In the genomic region with DNA sequence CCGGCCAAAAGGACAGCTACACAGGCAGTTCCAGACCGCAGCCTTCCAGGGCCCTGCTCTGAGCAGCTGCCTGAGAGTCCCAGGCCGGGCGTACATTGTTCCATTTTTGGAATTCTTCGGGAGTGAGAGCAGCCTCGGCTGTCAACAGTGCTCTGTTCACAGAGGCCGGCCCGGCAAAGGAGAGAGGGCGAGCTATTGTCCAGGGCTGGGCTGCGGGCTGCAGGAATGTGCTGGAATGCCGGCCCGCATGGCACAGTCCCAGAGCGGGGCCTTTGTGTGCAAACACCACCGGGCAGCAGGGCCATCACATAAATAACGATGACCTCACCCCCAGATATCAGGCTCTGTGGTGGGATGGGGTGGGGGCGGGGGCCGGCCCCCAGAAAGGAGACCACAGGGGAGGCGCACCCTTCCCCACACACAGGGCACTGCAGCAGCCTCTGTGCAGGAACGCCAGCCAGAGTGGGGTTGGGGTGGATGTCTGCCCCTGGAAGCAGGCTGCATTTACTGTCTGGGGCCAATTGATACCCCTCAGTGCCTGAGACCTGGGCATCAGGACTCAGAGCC, we compare ENCODE assay signal across 1 cellular context.
A peak's percentile ranks its signal among the peaks of the same experiment; 100 is the strongest.
TF ChIP-seq lines count a peak whose summit lies in the region.

No MANE protein-coding gene starts in this region.

TF ChIP-seq in HepG2, 621 proteins besides CTCF, POLR2A, EP300 and RAD21 (continued from another document and continues in another):
- no peak; the same call in 1 of the 2 replicates for TF ChIP-seq DR1 (CRISPR knock-in tag; IDR thresholded peaks at IDR 0.05)
- no peak for TF ChIP-seq U2AF2 (IDR thresholded peaks at IDR 0.05; ENCODE audit: low read depth, low read length)
- TF ChIP-seq, protein P1, sequence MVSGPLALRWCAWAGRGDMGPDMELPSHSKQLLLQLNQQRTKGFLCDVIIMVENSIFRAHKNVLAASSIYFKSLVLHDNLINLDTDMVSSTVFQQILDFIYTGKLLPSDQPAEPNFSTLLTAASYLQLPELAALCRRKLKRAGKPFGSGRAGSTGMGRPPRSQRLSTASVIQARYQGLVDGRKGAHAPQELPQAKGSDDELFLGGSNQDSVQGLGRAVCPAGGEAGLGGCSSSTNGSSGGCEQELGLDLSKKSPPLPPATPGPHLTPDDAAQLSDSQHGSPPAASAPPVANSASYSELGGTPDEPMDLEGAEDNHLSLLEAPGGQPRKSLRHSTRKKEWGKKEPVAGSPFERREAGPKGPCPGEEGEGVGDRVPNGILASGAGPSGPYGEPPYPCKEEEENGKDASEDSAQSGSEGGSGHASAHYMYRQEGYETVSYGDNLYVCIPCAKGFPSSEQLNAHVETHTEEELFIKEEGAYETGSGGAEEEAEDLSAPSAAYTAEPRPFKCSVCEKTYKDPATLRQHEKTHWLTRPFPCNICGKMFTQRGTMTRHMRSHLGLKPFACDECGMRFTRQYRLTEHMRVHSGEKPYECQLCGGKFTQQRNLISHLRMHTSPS (CRISPR knock-in tag; IDR thresholded peaks at IDR 0.05; ENCODE audit: low read depth), result peak; percentile 84
- TF ChIP-seq AHR (CRISPR knock-in tag; IDR thresholded peaks at IDR 0.05), result no peak
- no peak for TF ChIP-seq GTF2F1 (IDR thresholded peaks at IDR 0.05; ENCODE audit: low read length)
- no peak for TF ChIP-seq TBP (CRISPR knock-in tag; IDR thresholded peaks at IDR 0.05)
- TF ChIP-seq, protein P2, sequence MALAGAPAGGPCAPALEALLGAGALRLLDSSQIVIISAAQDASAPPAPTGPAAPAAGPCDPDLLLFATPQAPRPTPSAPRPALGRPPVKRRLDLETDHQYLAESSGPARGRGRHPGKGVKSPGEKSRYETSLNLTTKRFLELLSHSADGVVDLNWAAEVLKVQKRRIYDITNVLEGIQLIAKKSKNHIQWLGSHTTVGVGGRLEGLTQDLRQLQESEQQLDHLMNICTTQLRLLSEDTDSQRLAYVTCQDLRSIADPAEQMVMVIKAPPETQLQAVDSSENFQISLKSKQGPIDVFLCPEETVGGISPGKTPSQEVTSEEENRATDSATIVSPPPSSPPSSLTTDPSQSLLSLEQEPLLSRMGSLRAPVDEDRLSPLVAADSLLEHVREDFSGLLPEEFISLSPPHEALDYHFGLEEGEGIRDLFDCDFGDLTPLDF (CRISPR knock-in tag; IDR thresholded peaks at IDR 0.05), result no peak
- TF ChIP-seq GZF1 (CRISPR knock-in tag; IDR thresholded peaks at IDR 0.05), result no peak
- TF ChIP-seq, protein P3, sequence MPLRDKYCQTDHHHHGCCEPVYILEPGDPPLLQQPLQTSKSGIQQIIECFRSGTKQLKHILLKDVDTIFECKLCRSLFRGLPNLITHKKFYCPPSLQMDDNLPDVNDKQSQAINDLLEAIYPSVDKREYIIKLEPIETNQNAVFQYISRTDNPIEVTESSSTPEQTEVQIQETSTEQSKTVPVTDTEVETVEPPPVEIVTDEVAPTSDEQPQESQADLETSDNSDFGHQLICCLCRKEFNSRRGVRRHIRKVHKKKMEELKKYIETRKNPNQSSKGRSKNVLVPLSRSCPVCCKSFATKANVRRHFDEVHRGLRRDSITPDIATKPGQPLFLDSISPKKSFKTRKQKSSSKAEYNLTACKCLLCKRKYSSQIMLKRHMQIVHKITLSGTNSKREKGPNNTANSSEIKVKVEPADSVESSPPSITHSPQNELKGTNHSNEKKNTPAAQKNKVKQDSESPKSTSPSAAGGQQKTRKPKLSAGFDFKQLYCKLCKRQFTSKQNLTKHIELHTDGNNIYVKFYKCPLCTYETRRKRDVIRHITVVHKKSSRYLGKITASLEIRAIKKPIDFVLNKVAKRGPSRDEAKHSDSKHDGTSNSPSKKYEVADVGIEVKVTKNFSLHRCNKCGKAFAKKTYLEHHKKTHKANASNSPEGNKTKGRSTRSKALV (CRISPR knock-in tag; IDR thresholded peaks at IDR 0.05), result peak; percentile 69
- TF ChIP-seq ZNF569 (CRISPR knock-in tag; IDR thresholded peaks at IDR 0.05; ENCODE audit: borderline replicate concordance), result no peak
- no peak for TF ChIP-seq NR2F2 (IDR thresholded peaks at IDR 0.05; ENCODE audit: borderline replicate concordance, low read depth)
- TF ChIP-seq, protein P4, sequence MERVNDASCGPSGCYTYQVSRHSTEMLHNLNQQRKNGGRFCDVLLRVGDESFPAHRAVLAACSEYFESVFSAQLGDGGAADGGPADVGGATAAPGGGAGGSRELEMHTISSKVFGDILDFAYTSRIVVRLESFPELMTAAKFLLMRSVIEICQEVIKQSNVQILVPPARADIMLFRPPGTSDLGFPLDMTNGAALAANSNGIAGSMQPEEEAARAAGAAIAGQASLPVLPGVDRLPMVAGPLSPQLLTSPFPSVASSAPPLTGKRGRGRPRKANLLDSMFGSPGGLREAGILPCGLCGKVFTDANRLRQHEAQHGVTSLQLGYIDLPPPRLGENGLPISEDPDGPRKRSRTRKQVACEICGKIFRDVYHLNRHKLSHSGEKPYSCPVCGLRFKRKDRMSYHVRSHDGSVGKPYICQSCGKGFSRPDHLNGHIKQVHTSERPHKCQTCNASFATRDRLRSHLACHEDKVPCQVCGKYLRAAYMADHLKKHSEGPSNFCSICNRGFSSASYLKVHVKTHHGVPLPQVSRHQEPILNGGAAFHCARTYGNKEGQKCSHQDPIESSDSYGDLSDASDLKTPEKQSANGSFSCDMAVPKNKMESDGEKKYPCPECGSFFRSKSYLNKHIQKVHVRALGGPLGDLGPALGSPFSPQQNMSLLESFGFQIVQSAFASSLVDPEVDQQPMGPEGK (CRISPR knock-in tag; IDR thresholded peaks at IDR 0.05), result peak; percentile 74; the same call in 1 of the 2 replicates
- no peak for TF ChIP-seq ZNF567 (CRISPR knock-in tag; IDR thresholded peaks at IDR 0.05; ENCODE audit: borderline replicate concordance)
- no peak for TF ChIP-seq TMF1 (CRISPR knock-in tag; IDR thresholded peaks at IDR 0.05; ENCODE audit: low read depth)
- TF ChIP-seq ETV5 (CRISPR knock-in tag; IDR thresholded peaks at IDR 0.05; ENCODE audit: borderline replicate concordance), result peak; percentile 13; the same call in 1 of the 2 replicates
- no peak for TF ChIP-seq ZNF431 (CRISPR knock-in tag; IDR thresholded peaks at IDR 0.05; ENCODE audit: borderline replicate concordance, low read depth)
- TF ChIP-seq HNF4A (CRISPR knock-in tag; IDR thresholded peaks at IDR 0.05), result peak; percentile 54
- TF ChIP-seq, protein P5, sequence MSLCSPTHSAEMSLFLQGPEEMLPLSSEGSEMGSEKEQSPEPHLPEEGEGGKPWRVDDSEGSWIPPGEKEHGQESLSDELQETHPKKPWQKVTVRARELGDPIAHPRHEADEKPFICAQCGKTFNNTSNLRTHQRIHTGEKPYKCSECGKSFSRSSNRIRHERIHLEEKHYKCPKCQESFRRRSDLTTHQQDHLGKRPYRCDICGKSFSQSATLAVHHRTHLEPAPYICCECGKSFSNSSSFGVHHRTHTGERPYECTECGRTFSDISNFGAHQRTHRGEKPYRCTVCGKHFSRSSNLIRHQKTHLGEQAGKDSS (CRISPR knock-in tag; IDR thresholded peaks at IDR 0.05; ENCODE audit: borderline replicate concordance, low read depth), result peak; percentile 98
- TF ChIP-seq NRL (CRISPR knock-in tag; IDR thresholded peaks at IDR 0.05; ENCODE audit: borderline replicate concordance), result peak; percentile 35; the same call in 1 of the 2 replicates
- TF ChIP-seq TARDBP (CRISPR knock-in tag; IDR thresholded peaks at IDR 0.05), result no peak; the same call in 1 of the 2 replicates
- TF ChIP-seq ZNF451 (CRISPR knock-in tag; IDR thresholded peaks at IDR 0.05), result peak; percentile 53; the same call in 1 of the 2 replicates
- TF ChIP-seq ZNF260 (CRISPR knock-in tag; IDR thresholded peaks at IDR 0.05; ENCODE audit: borderline replicate concordance, low read depth), result no peak
- TF ChIP-seq TEAD3 (CRISPR knock-in tag; optimal IDR thresholded peaks at IDR 0.05; ENCODE audit: borderline replicate concordance), result peak; percentile 98
- no peak for TF ChIP-seq SSRP1 (CRISPR knock-in tag; IDR thresholded peaks at IDR 0.05)
- no peak for TF ChIP-seq RCOR2 (CRISPR knock-in tag; IDR thresholded peaks at IDR 0.05)
- TF ChIP-seq ZNF75D (CRISPR knock-in tag; IDR thresholded peaks at IDR 0.05; ENCODE audit: borderline replicate concordance), result no peak
- TF ChIP-seq HNRNPH1 (optimal IDR thresholded peaks at IDR 0.05; ENCODE audit: low read depth, low read length), result no peak
- no peak for TF ChIP-seq DMAP1 (CRISPR knock-in tag; IDR thresholded peaks at IDR 0.05)
- TF ChIP-seq, protein P6, sequence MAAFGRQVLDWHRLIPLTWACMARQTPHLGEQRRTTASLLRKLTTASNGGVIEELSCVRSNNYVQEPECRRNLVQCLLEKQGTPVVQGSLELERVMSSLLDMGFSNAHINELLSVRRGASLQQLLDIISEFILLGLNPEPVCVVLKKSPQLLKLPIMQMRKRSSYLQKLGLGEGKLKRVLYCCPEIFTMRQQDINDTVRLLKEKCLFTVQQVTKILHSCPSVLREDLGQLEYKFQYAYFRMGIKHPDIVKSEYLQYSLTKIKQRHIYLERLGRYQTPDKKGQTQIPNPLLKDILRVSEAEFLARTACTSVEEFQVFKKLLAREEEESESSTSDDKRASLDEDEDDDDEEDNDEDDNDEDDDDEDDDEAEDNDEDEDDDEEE (CRISPR knock-in tag; IDR thresholded peaks at IDR 0.05), result 0 out of 2 replicates have a peak, but pooled peaks have one; percentile 44
- no peak for TF ChIP-seq ZNF138 (CRISPR knock-in tag; IDR thresholded peaks at IDR 0.05; ENCODE audit: low read depth)
- peak; percentile 74 for TF ChIP-seq ATF7 (IDR thresholded peaks at IDR 0.05)
- peak; percentile 97 for TF ChIP-seq ATF7 (CRISPR knock-in tag; IDR thresholded peaks at IDR 0.05)
- TF ChIP-seq, protein P7, sequence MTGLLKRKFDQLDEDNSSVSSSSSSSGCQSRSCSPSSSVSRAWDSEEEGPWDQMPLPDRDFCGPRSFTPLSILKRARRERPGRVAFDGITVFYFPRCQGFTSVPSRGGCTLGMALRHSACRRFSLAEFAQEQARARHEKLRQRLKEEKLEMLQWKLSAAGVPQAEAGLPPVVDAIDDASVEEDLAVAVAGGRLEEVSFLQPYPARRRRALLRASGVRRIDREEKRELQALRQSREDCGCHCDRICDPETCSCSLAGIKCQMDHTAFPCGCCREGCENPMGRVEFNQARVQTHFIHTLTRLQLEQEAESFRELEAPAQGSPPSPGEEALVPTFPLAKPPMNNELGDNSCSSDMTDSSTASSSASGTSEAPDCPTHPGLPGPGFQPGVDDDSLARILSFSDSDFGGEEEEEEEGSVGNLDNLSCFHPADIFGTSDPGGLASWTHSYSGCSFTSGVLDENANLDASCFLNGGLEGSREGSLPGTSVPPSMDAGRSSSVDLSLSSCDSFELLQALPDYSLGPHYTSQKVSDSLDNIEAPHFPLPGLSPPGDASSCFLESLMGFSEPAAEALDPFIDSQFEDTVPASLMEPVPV (CRISPR knock-in tag; IDR thresholded peaks at IDR 0.05), result no peak
- TF ChIP-seq CBFB (CRISPR knock-in tag; IDR thresholded peaks at IDR 0.05), result peak; percentile 96
- TF ChIP-seq ZNF3 (CRISPR knock-in tag; IDR thresholded peaks at IDR 0.05), result no peak
- TF ChIP-seq BCL6 (CRISPR knock-in tag; IDR thresholded peaks at IDR 0.05), result 0 out of 2 replicates have a peak, but pooled peaks have one; percentile 43
- TF ChIP-seq ZNF331 (CRISPR knock-in tag; IDR thresholded peaks at IDR 0.05), result peak; percentile 54
- TF ChIP-seq, protein P8, sequence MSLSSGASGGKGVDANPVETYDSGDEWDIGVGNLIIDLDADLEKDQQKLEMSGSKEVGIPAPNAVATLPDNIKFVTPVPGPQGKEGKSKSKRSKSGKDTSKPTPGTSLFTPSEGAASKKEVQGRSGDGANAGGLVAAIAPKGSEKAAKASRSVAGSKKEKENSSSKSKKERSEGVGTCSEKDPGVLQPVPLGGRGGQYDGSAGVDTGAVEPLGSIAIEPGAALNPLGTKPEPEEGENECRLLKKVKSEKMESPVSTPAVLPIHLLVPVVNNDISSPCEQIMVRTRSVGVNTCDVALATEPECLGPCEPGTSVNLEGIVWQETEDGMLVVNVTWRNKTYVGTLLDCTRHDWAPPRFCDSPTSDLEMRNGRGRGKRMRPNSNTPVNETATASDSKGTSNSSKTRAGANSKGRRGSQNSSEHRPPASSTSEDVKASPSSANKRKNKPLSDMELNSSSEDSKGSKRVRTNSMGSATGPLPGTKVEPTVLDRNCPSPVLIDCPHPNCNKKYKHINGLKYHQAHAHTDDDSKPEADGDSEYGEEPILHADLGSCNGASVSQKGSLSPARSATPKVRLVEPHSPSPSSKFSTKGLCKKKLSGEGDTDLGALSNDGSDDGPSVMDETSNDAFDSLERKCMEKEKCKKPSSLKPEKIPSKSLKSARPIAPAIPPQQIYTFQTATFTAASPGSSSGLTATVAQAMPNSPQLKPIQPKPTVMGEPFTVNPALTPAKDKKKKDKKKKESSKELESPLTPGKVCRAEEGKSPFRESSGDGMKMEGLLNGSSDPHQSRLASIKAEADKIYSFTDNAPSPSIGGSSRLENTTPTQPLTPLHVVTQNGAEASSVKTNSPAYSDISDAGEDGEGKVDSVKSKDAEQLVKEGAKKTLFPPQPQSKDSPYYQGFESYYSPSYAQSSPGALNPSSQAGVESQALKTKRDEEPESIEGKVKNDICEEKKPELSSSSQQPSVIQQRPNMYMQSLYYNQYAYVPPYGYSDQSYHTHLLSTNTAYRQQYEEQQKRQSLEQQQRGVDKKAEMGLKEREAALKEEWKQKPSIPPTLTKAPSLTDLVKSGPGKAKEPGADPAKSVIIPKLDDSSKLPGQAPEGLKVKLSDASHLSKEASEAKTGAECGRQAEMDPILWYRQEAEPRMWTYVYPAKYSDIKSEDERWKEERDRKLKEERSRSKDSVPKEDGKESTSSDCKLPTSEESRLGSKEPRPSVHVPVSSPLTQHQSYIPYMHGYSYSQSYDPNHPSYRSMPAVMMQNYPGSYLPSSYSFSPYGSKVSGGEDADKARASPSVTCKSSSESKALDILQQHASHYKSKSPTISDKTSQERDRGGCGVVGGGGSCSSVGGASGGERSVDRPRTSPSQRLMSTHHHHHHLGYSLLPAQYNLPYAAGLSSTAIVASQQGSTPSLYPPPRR (CRISPR knock-in tag; IDR thresholded peaks at IDR 0.05; ENCODE audit: borderline replicate concordance), result no peak; the same call in 1 of the 2 replicates
- TF ChIP-seq, protein P9, sequence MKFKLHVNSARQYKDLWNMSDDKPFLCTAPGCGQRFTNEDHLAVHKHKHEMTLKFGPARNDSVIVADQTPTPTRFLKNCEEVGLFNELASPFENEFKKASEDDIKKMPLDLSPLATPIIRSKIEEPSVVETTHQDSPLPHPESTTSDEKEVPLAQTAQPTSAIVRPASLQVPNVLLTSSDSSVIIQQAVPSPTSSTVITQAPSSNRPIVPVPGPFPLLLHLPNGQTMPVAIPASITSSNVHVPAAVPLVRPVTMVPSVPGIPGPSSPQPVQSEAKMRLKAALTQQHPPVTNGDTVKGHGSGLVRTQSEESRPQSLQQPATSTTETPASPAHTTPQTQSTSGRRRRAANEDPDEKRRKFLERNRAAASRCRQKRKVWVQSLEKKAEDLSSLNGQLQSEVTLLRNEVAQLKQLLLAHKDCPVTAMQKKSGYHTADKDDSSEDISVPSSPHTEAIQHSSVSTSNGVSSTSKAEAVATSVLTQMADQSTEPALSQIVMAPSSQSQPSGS (CRISPR knock-in tag; IDR thresholded peaks at IDR 0.05), result peak; percentile 93
- no peak; the same call in 1 of the 2 replicates for TF ChIP-seq ZNF296 (CRISPR knock-in tag; conservative IDR thresholded peaks at IDR 0.05)
- TF ChIP-seq NR2F1 (CRISPR knock-in tag; IDR thresholded peaks at IDR 0.05), result peak in 1 of 2 experiments; percentile 54; a peak in 2 of 4 replicates
- 0 out of 2 replicates have a peak, but pooled peaks have one; percentile 46 for TF ChIP-seq ATF7-NPFF (CRISPR knock-in tag; IDR thresholded peaks at IDR 0.05; ENCODE audit: low read depth)
- 0 out of 2 replicates have a peak, but pooled peaks have one; percentile 39 for TF ChIP-seq KLF15 (CRISPR knock-in tag; IDR thresholded peaks at IDR 0.05; ENCODE audit: borderline replicate concordance)
- TF ChIP-seq, protein P10, sequence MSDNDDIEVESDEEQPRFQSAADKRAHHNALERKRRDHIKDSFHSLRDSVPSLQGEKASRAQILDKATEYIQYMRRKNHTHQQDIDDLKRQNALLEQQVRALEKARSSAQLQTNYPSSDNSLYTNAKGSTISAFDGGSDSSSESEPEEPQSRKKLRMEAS (IDR thresholded peaks at IDR 0.05), result peak; percentile 74
- peak; percentile 95 for TF ChIP-seq SOX5 (CRISPR knock-in tag; IDR thresholded peaks at IDR 0.05; ENCODE audit: borderline replicate concordance)
- no peak for TF ChIP-seq ZFP82 (CRISPR knock-in tag; IDR thresholded peaks at IDR 0.05; ENCODE audit: borderline replicate concordance)
